Comparison of ENCODE assay signal across 9 cellular contexts in the genomic region with DNA sequence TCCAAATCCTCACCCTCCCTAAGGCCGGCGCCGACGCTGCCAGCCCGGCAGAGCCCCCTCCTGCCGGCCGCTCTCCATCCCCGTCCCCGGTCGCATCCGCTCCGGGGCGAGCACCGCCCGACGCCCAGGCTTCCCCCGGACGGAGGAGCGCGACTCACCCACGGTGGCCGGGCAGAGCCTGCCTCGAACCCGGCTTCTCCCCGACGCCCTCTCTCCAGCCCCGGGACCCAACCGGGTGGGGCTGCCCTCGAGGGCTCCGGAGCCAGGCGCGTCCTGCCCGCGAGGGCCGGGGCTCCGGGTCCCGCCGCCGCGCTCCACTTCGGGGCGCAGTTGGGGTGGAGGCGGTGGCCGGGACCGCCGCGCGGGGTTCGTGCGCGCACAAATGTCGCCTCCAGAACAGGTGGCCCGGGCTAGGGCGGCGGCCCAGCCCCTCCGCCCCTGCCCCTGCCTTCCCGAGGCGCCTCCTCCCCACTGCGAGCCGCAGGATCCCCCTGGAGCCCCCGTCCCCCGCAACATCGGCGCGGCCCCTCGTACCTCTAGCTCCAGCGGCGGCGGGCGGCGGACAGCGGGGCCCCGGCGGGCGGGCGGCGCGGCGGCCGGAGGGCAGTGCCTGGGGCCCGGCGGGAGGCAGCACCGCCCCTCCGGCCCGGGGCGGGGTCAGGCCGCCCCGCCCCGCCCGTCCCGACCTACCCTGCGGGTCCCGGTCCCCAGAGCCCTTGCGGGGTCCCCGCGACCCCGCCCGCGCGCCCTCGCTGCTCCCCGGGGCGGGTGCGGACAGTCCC. TPM values are rescaled to one million over a fixed set of nuclear protein-coding genes. Genes with fewer than 3 reads are reported as not detected.
DNase-seq lines count a peak whose midpoint lies in the region; ATAC-seq and TF ChIP-seq lines count a peak whose summit lies in the region.
"Had no signal": no experiment of that assay in that cellular context is flagged by ENCODE, and none has a peak within 500 bp of the region (broad histone marks: within the 10 kb centered on the region; RNA-seq: fewer than 3 reads in every experiment).

TSS of gene A4GALT (minus strand) at position 608 of the 782 bp plus-strand sequence. CDS start 26,919 bp downstream, outside the sequence.

- H3K9me3 ChIP-seq in NT2/D1 (ENCODE audit: insufficient read depth, low read length) (no peaks in the 10 kb centered on the region), ectodermal cell (ENCODE audit: control insufficient read depth, low read length) (no peaks in the 10 kb centered on the region)

- H3K36me3 ChIP-seq in NT2/D1 (ENCODE audit: insufficient read depth, insufficient read length, low read length) (no peaks in the 10 kb centered on the region), ectodermal cell (ENCODE audit: control insufficient read depth, insufficient read depth, low read length) (no peaks in the 10 kb centered on the region)

- H3K27ac ChIP-seq in ectodermal cell (ENCODE audit: insufficient read depth, low read depth, low read length, poor library complexity, severe bottlenecking): no peak within 1 kb of the TSS

- H3K4me3 ChIP-seq in GM12864 (ENCODE audit: low read depth, low read length) (peak within 1 kb of the TSS; percentile 64), NT2/D1 (ENCODE audit: insufficient read length, low read depth) (peak within 1 kb of the TSS; percentile 59), ectodermal cell (ENCODE audit: insufficient read depth, low read depth, low read length) (peak within 1 kb of the TSS; percentile 59)

- H3K9ac ChIP-seq in NT2/D1 (ENCODE audit: insufficient read length, low read depth): peak within 1 kb of the TSS; percentile 74

- ATAC-seq in HG02759 (IDR thresholded peaks at IDR 0.05; ENCODE audit: unreplicated experiment): no peak

- no peak for TF ChIP-seq CTCF in GM12864 (IDR thresholded peaks at IDR 0.05; ENCODE audit: low read depth, low read length, missing control alignments)

- 0% methylated on average over 104 of the region's 104 CpGs for WGBS in ectodermal cell, 2 experiments

- H3K27me3 ChIP-seq in NT2/D1 (ENCODE audit: insufficient read depth, insufficient read length): peaks cover 32% of the 10 kb centered on the region
- H3K27me3 ChIP-seq in ectodermal cell (ENCODE audit: control insufficient read depth, insufficient read depth, low read length, poor library complexity, severe bottlenecking): peaks cover 44% of the 10 kb centered on the region

- peaks cover 11% of the 10 kb centered on the region for H3K4me1 ChIP-seq in NT2/D1 (ENCODE audit: insufficient read depth, insufficient read length)
- peaks cover 9% of the 10 kb centered on the region for H3K4me1 ChIP-seq in ectodermal cell (ENCODE audit: control insufficient read depth, insufficient read depth, low read length)

- DNase-seq in GM12864 (ENCODE audit: low read depth) (no peak), NT2/D1 (ENCODE audit: low read depth, low spot score) (no peak), mesenteric fat pad (ENCODE audit: low spot score) (no peak), ureter (ENCODE audit: low spot score) (no peak), NCI-H1048 (lab: John Stamatoyannopoulos, UW) (no peak)
- no peak for DNase-seq in activated effector memory CD4-positive, alpha-beta T cell treated with Interleukin-2 at 50 U/mL for 16 hours

RNA-seq across cellular contexts. Expression of gene A4GALT, which starts in this region (rescaled TPM):
- polyA plus RNA-seq in ectodermal cell (2013, experiment 1 of 4): 12.4 TPM
- polyA plus RNA-seq in ectodermal cell (2013, experiment 2 of 4): 16.0 TPM
- polyA plus RNA-seq in ectodermal cell (2013, experiment 3 of 4): 12.2 TPM
- polyA plus RNA-seq in ectodermal cell (2013, experiment 4 of 4): 14.3 TPM
- total RNA-seq in mesenteric fat pad: 42.1 TPM
- 57.9 TPM for total RNA-seq in ureter
- total RNA-seq: T-helper 1 cell treated with Interleukin-12 subunit alpha and Interleukin-12 subunit beta and Interleukin-4 antibody, amounts not matched to agents 30 ng/mL and 1 ng/mL, for 36 hours had no signal
